24 cellular contexts compared by ENCODE assay signal in the genomic region with DNA sequence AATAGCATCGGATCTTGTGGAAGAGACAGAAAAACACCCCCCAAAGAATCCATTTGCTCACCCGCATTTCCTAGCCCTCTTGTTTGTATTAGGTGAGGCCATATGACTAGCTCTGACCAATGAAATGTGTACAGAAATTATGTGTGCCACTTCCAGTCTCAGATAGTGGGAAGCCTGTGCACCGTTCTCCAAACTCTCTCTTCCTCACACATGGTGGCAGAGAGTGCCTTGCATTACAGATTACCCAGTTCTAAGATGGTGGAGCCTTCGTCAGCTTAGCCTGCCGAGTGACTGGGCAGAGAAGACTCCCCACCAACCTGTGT.
"Had no signal": no experiment of that assay in that cellular context is flagged by ENCODE, and none has a peak within 500 bp of the region (broad histone marks: within the 10 kb centered on the region; RNA-seq: fewer than 3 reads in every experiment).

No MANE protein-coding gene starts in this region.

- H3K79me2 ChIP-seq: parathyroid adenoma had no signal

- H2AFZ ChIP-seq: parathyroid adenoma had no signal

- H3K36me3 ChIP-seq: cardiac muscle cell, heart left ventricle, spleen, thoracic aorta had no signal

- H3K4me1 ChIP-seq: parathyroid adenoma, psoas muscle, spleen had no signal

- H3K4me3 ChIP-seq: cardiac muscle cell, psoas muscle, spleen had no signal

- H3K27ac ChIP-seq: cardiac muscle cell, parathyroid adenoma, psoas muscle, spleen had no signal

- H3K9ac ChIP-seq: parathyroid adenoma had no signal

- ATAC-seq: activated T-helper 17 cell treated with anti-CD3 and anti-CD28 coated beads, Interleukin-2, amount 50 U/mL, for 72 hours; esophagus mucosa; naive thymus-derived CD4-positive, alpha-beta T cell; psoas muscle; stimulated activated naive CD8-positive, alpha-beta T cell treated with anti-CD3 and anti-CD28 coated beads, Interleukin-15, Interleukin-2, amounts not matched to agents 100 U/mL and 50 U/mL, for 24 hours; T-helper 17 cell had no signal

- H3K9me3 ChIP-seq: heart left ventricle, psoas muscle, spleen, thoracic aorta had no signal

- H3K27me3 ChIP-seq: cardiac muscle cell, heart left ventricle, spleen had no signal

- DNase-seq: activated CD4-positive, alpha-beta memory T cell treated with anti-CD3 and anti-CD28 coated beads, Interleukin-2, amount 10 ng/mL, durations not matched to agents 7 days and 5 days; activated CD4-positive, alpha-beta T cell treated with anti-CD3 and anti-CD28 coated beads for 1 hour; activated CD4-positive, alpha-beta T cell treated with anti-CD3 and anti-CD28 coated beads, Interleukin-2, amount 10 ng/mL, durations not matched to agents 7 days and 5 days; activated CD8-positive, alpha-beta memory T cell treated with anti-CD3 and anti-CD28 coated beads, Interleukin-2, amount 50 U/mL, for 48 hours; activated gamma-delta T cell treated with Interleukin-2 at 50 U/mL for 16 hours; activated naive CD4-positive, alpha-beta T cell treated with anti-CD3 and anti-CD28 coated beads, Interleukin-2, amount 50 U/mL, for 16 hours; activated T-cell treated with anti-CD3 and anti-CD28 coated beads, Interleukin-2, amount 50 U/mL, for 24 hours; endodermal cell; foreskin fibroblast; kidney glomerular epithelial cell; naive thymus-derived CD4-positive, alpha-beta T cell; psoas muscle; spleen; stimulated activated CD4-positive, alpha-beta T cell treated with anti-CD3 and anti-CD28 coated beads, Interleukin-2, amount 100 ng/mL, for 48 hours; stimulated activated naive CD8-positive, alpha-beta T cell treated with anti-CD3 and anti-CD28 coated beads, Interleukin-15, Interleukin-2, amounts not matched to agents 100 U/mL and 50 U/mL, for 24 hours; T-helper 17 cell; T1000; trophoblast cell had no signal
